In the genomic region with DNA sequence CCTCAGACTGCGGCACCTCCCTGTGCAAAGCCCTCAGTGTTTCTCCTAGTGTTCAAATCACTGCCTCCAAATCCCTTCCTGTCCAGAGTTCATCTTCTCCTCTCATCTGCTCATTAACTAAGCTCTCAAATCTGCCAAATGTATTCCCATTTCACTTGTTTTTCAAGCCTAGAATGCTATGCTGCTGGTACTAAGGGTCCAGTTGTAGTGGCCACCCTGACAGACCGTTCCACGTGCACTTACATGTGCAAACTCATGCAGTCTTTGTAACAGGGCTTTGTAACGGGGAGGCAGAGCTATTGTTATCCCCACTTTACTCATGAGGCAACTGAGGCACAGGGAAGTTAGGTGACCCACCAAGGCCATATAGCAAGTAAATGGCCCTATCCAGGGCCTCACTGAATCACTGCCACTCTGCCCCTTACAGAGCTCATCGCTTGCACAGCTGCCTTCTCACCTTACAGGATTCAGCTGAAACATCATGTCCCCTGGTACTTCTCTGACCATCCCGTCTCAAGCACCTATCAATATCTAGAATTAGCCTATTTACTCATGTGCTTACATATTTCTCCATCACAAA, we compare ENCODE assay signal across 28 cellular contexts.
"Had no signal": no experiment of that assay in that cellular context is flagged by ENCODE, and none has a peak within 500 bp of the region (broad histone marks: within the 10 kb centered on the region; RNA-seq: fewer than 3 reads in every experiment).

No MANE protein-coding gene starts in this region.

- DNase-seq: hippocampal formation; kidney; left colon; left lung; lower lobe of right lung; mammary epithelial cell; mesenchymal stem cell; naive B cell; natural killer cell; nephron progenitor cell; occipital lobe; ovary; right lobe of liver; stimulated activated CD4-positive, alpha-beta T cell treated with anti-CD3 and anti-CD28 coated beads, Interleukin-1b, Interleukin-23, amount 100 ng/mL, for 48 hours; stimulated activated CD4-positive, alpha-beta T cell treated with anti-CD3 and anti-CD28 coated beads, Interleukin-2, amount 100 ng/mL, for 48 hours; stimulated activated CD4-positive, alpha-beta T cell treated with anti-CD3 and anti-CD28 coated beads, Interleukin-4, amount 100 ng/mL, for 4 hours; stimulated activated CD8-positive, alpha-beta memory T cell treated with anti-CD3 and anti-CD28 coated beads, Interleukin-4, amount 100 ng/mL, for 48 hours; stimulated activated naive CD4-positive, alpha-beta T cell treated with Interleukin-2 at 50 U/mL for 16 hours; stimulated activated naive CD8-positive, alpha-beta T cell treated with anti-CD3 and anti-CD28 coated beads, Interleukin-15, amount 100 ng/mL, for 72 hours; substantia nigra; upper lobe of right lung; uterus had no signal

- H2AFZ ChIP-seq: neural progenitor cell had no signal

- H3K4me1 ChIP-seq: left lung, lower lobe of right lung, neural progenitor cell, right atrium auricular region, right lobe of liver, upper lobe of right lung, uterus had no signal

- H3K27ac ChIP-seq: left lung, lower lobe of right lung, neural progenitor cell, neutrophil, ovary, right atrium auricular region, right lobe of liver, tibial nerve, upper lobe of right lung, uterus had no signal

- ATAC-seq: left colon; left lung; lower lobe of right lung; natural killer cell; right lobe of liver; stimulated activated memory B cell treated with anti-CD40 and anti-IgM and Interleukin-4, amounts not matched to agents 10 μg/mL and 1 μg/mL and 100 μg/mL, for 72 hours; stimulated activated naive CD8-positive, alpha-beta T cell treated with anti-CD3 and anti-CD28 coated beads, Interleukin-15, amount 100 ng/mL, for 72 hours; upper lobe of right lung had no signal

- H3K27me3 ChIP-seq: left lung, neural progenitor cell, neutrophil, ovary, right atrium auricular region, right lobe of liver, tibial nerve, upper lobe of right lung, uterus had no signal

- H3K9ac ChIP-seq: neural progenitor cell had no signal

- H3K9me3 ChIP-seq: left lung, neutrophil, ovary, right lobe of liver, upper lobe of right lung, uterus had no signal

- H3K4me3 ChIP-seq: left lung, lower lobe of right lung, neural progenitor cell, ovary, right atrium auricular region, right lobe of liver, smooth muscle cell, tibial nerve, upper lobe of right lung, uterus had no signal

- H3K36me3 ChIP-seq: left lung, lower lobe of right lung, neural progenitor cell, neutrophil, ovary, right atrium auricular region, right lobe of liver, tibial nerve, upper lobe of right lung, uterus had no signal

- H3K4me2 ChIP-seq: neural progenitor cell, smooth muscle cell had no signal
